ENCODE assay signal across 11 cellular contexts in the genomic region with DNA sequence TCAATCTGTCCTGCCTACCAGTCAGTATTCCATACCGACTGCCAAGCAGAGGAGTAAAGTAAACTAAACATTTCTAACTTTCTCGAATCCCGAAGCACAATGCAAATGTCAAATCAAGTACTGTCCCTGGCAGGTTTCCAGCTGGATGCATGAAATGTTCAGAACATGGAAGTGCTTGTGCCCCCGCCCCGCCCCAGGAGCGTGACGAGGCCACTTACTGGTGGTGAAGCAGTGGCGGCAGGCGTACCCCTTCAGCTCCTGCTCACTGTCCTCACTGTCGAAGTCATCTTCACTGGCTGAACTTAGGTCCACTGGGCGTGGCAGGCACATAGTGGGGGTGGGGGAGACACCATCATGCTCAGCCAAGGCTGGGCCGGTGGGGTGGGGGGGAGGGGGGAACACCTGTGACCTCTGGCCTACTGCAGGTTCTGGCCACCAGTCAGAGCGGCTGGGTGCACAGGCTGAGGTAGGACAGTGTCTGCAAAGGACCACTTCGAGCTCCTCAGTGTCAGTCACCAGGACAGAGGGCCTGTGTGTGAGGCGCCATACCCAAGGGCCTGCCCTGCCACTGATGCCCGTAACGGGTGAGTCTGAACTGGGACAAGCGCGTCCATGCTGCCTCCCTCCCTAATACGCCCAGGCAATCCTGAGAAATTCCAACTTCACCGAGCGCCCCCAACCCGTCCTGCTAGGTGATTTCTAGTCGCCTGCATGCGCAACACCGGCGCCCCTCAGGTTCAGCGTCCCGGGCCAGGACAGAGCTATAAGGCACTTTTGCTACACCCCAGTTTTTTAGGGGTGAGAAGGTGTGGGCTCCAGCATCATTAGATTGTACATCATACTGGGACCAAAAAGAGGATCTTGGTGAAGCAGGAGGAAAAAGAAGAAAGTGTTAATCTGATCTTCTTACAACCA. TPM values are rescaled to one million over a fixed set of nuclear protein-coding genes. Genes with fewer than 3 reads are reported as not detected.
A peak's percentile ranks its signal among the peaks of the same experiment; 100 is the strongest.
DNase-seq lines count a peak whose midpoint lies in the region; ATAC-seq, FAIRE-seq and TF ChIP-seq lines count a peak whose summit lies in the region.
"Had no signal": no experiment of that assay in that cellular context is flagged by ENCODE, and none has a peak within 500 bp of the region (broad histone marks: within the 10 kb centered on the region; RNA-seq: fewer than 3 reads in every experiment).

No MANE protein-coding gene starts in this region.

- TF ChIP-seq EP300 in HepG2 (IDR thresholded peaks at IDR 0.05; ENCODE audit: low read depth in 2 of 2, low read length in 2 of 2) (no peak), HepG2 (CRISPR knock-in tag; IDR thresholded peaks at IDR 0.05; ENCODE audit: borderline replicate concordance) (no peak)

- ATAC-seq in CD8-positive, alpha-beta T cell: no peak
- no peak for ATAC-seq in HepG2
- ATAC-seq in activated T-cell treated with anti-CD3 and anti-CD28 coated beads, Interleukin-2, amount 50 U/mL, for 72 hours (replicated peaks in 1 of 2): no peak
- ATAC-seq: foreskin keratinocyte had no signal

- H3K36me3 Mint-ChIP-seq in CD8-positive, alpha-beta T cell: peaks cover 61% of the 10 kb centered on the region
- peaks cover 0 to 10% of the 10 kb centered on the region in 2 donors for H3K36me3 Mint-ChIP-seq in activated T-cell treated with anti-CD3 and anti-CD28 coated beads, Interleukin-2, amount 50 U/mL, for 72 hours (ENCODE audit: insufficient read depth in 2 of 2)

- 97% methylated on average over 16 of the region's 29 CpGs for WGBS in HepG2 (ENCODE audit: low lambda C conversion rate)

- no peaks in the 10 kb centered on the region for H3K4me1 ChIP-seq in CD8-positive, alpha-beta T cell (ENCODE audit: insufficient read depth, low read length)
- H3K4me1 ChIP-seq in HepG2 (ENCODE audit: insufficient read depth, low read length) (peaks cover 39% of the 10 kb centered on the region), stomach smooth muscle (ENCODE audit: control insufficient read depth, insufficient read depth, low read length) (peaks cover 60% of the 10 kb centered on the region)

- BruUV-seq in HepG2 (replicated peaks; lab: Mats Ljungman, UMichigan): no TSS peak

- H3K9me3 Mint-ChIP-seq in CD8-positive, alpha-beta T cell: no peaks in the 10 kb centered on the region
- no peaks in the 10 kb centered on the region for H3K9me3 Mint-ChIP-seq in activated T-cell treated with anti-CD3 and anti-CD28 coated beads, Interleukin-2, amount 50 U/mL, for 72 hours

- H3K9me3 ChIP-seq in CD8-positive, alpha-beta T cell (ENCODE audit: low read length): no peaks in the 10 kb centered on the region
- H3K9me3 ChIP-seq in HepG2 (ENCODE audit: low read length): no peaks in the 10 kb centered on the region
- H3K9me3 ChIP-seq in stomach smooth muscle (ENCODE audit: control insufficient read depth in 2 of 2, low read length in 2 of 2): no peaks in the 10 kb centered on the region

- H3K27ac Mint-ChIP-seq in CD8-positive, alpha-beta T cell: peak overlapping the region; percentile 41
- no peak overlapping the region for H3K27ac Mint-ChIP-seq in activated T-cell treated with anti-CD3 and anti-CD28 coated beads, Interleukin-2, amount 50 U/mL, for 72 hours

- no peak overlapping the region for H3K4me3 Mint-ChIP-seq in CD8-positive, alpha-beta T cell
- no peak overlapping the region for H3K4me3 Mint-ChIP-seq in activated T-cell treated with anti-CD3 and anti-CD28 coated beads, Interleukin-2, amount 50 U/mL, for 72 hours

- CTCF ChIA-PET in CD8-positive, alpha-beta T cell (lab: Charles Lee): interaction anchor here (1.2 kb wide), 1 partner anchor 340 kb away, joined by 3 read pairs; no protein-coding TSS in a partner anchor
- CTCF ChIA-PET in HepG2 (lab: Yijun Ruan, JAX; ENCODE audit: low intra/inter-chr PET ratio, low total read pairs): no interaction called here

- no peak for TF ChIP-seq RAD21 in HepG2 (CRISPR knock-in tag; IDR thresholded peaks at IDR 0.05)

- H3K27ac ChIP-seq in CD8-positive, alpha-beta T cell (ENCODE audit: low read depth, low read length): no peak overlapping the region
- H3K27ac ChIP-seq in coronary artery (peak overlapping the region in 1 of 2 donors; percentile 69), HepG2 (ENCODE audit: extremely low read length, insufficient read depth, low read length) (no peak overlapping the region), stomach smooth muscle (ENCODE audit: low read length) (peak overlapping the region; percentile 70)
- H3K27ac ChIP-seq: foreskin keratinocyte had no signal

- H3K36me3 ChIP-seq in CD8-positive, alpha-beta T cell (ENCODE audit: insufficient read depth, low read length): peaks cover 34% of the 10 kb centered on the region
- H3K36me3 ChIP-seq in HepG2 (replicated peaks in 1 of 2; ENCODE audit: control insufficient read depth in 1 of 2, insufficient read depth in 2 of 2, low read length in 2 of 2) (peaks cover 41 to 61% of the 10 kb centered on the region in 2 experiments; a peak in 4 of 5 replicates), stomach smooth muscle (ENCODE audit: control insufficient read depth in 2 of 2, insufficient read depth in 2 of 2, low read length in 2 of 2) (peaks cover 28 to 34% of the 10 kb centered on the region in 2 donors)

- no peak overlapping the region for H2AFZ ChIP-seq in HepG2 (ENCODE audit: low read length)

- POLR2A ChIA-PET in CD8-positive, alpha-beta T cell (lab: Charles Lee): no interaction called here
- POLR2A ChIA-PET in HepG2 (lab: Yijun Ruan, JAX): no interaction called here

- DNase-seq in CD8-positive, alpha-beta T cell: no peak
- DNase-seq in coronary artery (ENCODE audit: low spot score) (no peak), HepG2 (ENCODE audit: low spot score) (no peak), cerebellar nuclear complex (lab: John Stamatoyannopoulos, UW) (no peak), SIG-M5 treated with dmso at 0.1 percent for 504 hours (lab: John Stamatoyannopoulos, UW; ENCODE audit: unreplicated experiment) (no peak), DMS 273 (lab: John Stamatoyannopoulos, UW; ENCODE audit: unreplicated experiment) (no peak)
- DNase-seq in activated T-cell treated with anti-CD3 and anti-CD28 coated beads, Interleukin-2, amount 50 U/mL, for 72 hours: no peak
- DNase-seq: activated T-cell treated with anti-CD3 and anti-CD28 coated beads for 4 hours, foreskin keratinocyte had no signal

- peaks cover 34% of the 10 kb centered on the region for H4K20me1 ChIP-seq in HepG2 (ENCODE audit: insufficient read depth, low read length)

- TF ChIP-seq CTCF in CD8-positive, alpha-beta T cell (IDR thresholded peaks at IDR 0.05): no peak
- no peak for TF ChIP-seq CTCF in coronary artery (IDR thresholded peaks at IDR 0.05)
- no peak for TF ChIP-seq CTCF in HepG2 (CRISPR knock-in tag; IDR thresholded peaks at IDR 0.05)

- H3K4me2 ChIP-seq in HepG2 (ENCODE audit: low read depth, low read length): no peak overlapping the region

- H3K27me3 ChIP-seq in CD8-positive, alpha-beta T cell (ENCODE audit: insufficient read depth, low read length): no peaks in the 10 kb centered on the region
- H3K27me3 ChIP-seq in HepG2 (ENCODE audit: control insufficient read depth in 1 of 2, insufficient read depth in 2 of 2, low read length in 2 of 2) (no peaks in the 10 kb centered on the region), stomach smooth muscle (ENCODE audit: control insufficient read depth in 1 of 2, insufficient read depth in 2 of 2, low read length in 2 of 2) (no peaks in the 10 kb centered on the region)
- H3K27me3 ChIP-seq: foreskin keratinocyte had no signal

- peaks cover 16% of the 10 kb centered on the region for H3K79me2 ChIP-seq in HepG2 (ENCODE audit: insufficient read depth, low read length)

- in situ Hi-C loops in HepG2 (cut with HindIII; ENCODE audit: extremely low pct_ligation_motif_present, low pct_unique_long_range_greater_than_20kb): no loop called here

- H3K27me3 Mint-ChIP-seq in CD8-positive, alpha-beta T cell (ENCODE audit: low read depth): no peaks in the 10 kb centered on the region
- no peaks in the 10 kb centered on the region for H3K27me3 Mint-ChIP-seq in activated T-cell treated with anti-CD3 and anti-CD28 coated beads, Interleukin-2, amount 50 U/mL, for 72 hours (ENCODE audit: low read depth)

- no peak overlapping the region for H3K9ac ChIP-seq in HepG2 (ENCODE audit: insufficient read depth, low read depth, low read length)
- peak overlapping the region in 1 of 2 donors; percentile 40 for H3K9ac ChIP-seq in stomach smooth muscle (ENCODE audit: low read length in 2 of 2)

- peaks cover 18% of the 10 kb centered on the region for H3K4me1 Mint-ChIP-seq in CD8-positive, alpha-beta T cell (ENCODE audit: low read depth)
- peaks cover under 1% of the 10 kb centered on the region for H3K4me1 Mint-ChIP-seq in activated T-cell treated with anti-CD3 and anti-CD28 coated beads, Interleukin-2, amount 50 U/mL, for 72 hours (ENCODE audit: low read depth)

- intact Hi-C loops in CD8-positive, alpha-beta T cell (cut with DNase I, micrococcal nuclease): no loop called here
- intact Hi-C loops in HepG2 (cut with micrococcal nuclease; ENCODE audit: unreplicated experiment): no loop called here

- no peak for TF ChIP-seq POLR2A in HepG2 (IDR thresholded peaks at IDR 0.05; ENCODE audit: insufficient read depth in 1 of 2, low read depth in 2 of 2, low read length in 2 of 2)

- H3K4me3 ChIP-seq in CD8-positive, alpha-beta T cell (ENCODE audit: low read depth, low read length): no peak overlapping the region
- peak overlapping the region; percentile 28 for H3K4me3 ChIP-seq in coronary artery
- H3K4me3 ChIP-seq in HepG2 (replicated peaks in 1 of 3; ENCODE audit: insufficient read depth in 1 of 3, low read depth in 2 of 3, low read length in 3 of 3): no peak overlapping the region
- peak overlapping the region in 1 of 2 donors; percentile 54 for H3K4me3 ChIP-seq in stomach smooth muscle (ENCODE audit: low read length in 2 of 2)

- no peak for FAIRE-seq in HepG2 (lab: Jason Lieb, UNC)

RNA-seq across cellular contexts. Expression of a gene that starts 46.9 kb away (rescaled TPM):
- under 1 TPM; 0.60 to 0.75 TPM for total RNA-seq in CD8-positive, alpha-beta T cell
- not detected in 2 replicates for total RNA-seq in HepG2 (2016; rRNA removed; fragmentation: Illumina TruSeq; extraction: Trizol)
- total RNA-seq in HepG2 (2016; cell fraction: cytosol; rRNA removed; fragmentation: Illumina TruSeq; extraction: Trizol; ENCODE audit: low read depth): not detected in 2 replicates
- total RNA-seq in HepG2 (2016; cell fraction: insoluble cytoplasmic fraction; rRNA removed; fragmentation: Illumina TruSeq; extraction: Trizol): not detected in 2 replicates
- not detected in 2 replicates for total RNA-seq in HepG2 (2016; cell fraction: membrane; rRNA removed; fragmentation: Illumina TruSeq; extraction: Trizol)
- not detected in 2 replicates for total RNA-seq in HepG2 (2016; cell fraction: nucleus; rRNA removed; fragmentation: Illumina TruSeq; extraction: Trizol)
- 0.05 TPM in 1 of 2 replicates, not detected in the other for polyA plus RNA-seq in HepG2 (2011; rRNA removed)
- 0.03 TPM in 1 of 2 replicates, not detected in the other for polyA plus RNA-seq in HepG2 (2011; cell fraction: cytosol; rRNA removed)
- 0.09 TPM in 1 of 2 replicates, not detected in the other for polyA plus RNA-seq in HepG2 (2011; cell fraction: nucleus; rRNA removed)
- not detected in 2 replicates for polyA plus RNA-seq in HepG2 (2012)
- not detected in 2 replicates for polyA plus RNA-seq in HepG2 (2016; cell fraction: cytosol; fragmentation: Illumina TruSeq; extraction: Trizol; ENCODE audit: low read depth)
- not detected in 2 replicates for polyA plus RNA-seq in HepG2 (2016; cell fraction: insoluble cytoplasmic fraction; fragmentation: Illumina TruSeq; extraction: Trizol; ENCODE audit: low read depth)
- not detected in 2 replicates for polyA plus RNA-seq in HepG2 (2016; cell fraction: membrane; fragmentation: Illumina TruSeq; extraction: Trizol; ENCODE audit: low read depth)
- polyA plus RNA-seq in HepG2 (2016; cell fraction: nucleus; fragmentation: Illumina TruSeq; extraction: Trizol; ENCODE audit: insufficient read depth, low read depth): not detected in 2 replicates
- not detected in 2 replicates for polyA minus RNA-seq in HepG2 (2011; rRNA and poly(A)+ RNA removed; ENCODE audit: low replicate concordance)
- not detected in 2 replicates for polyA minus RNA-seq in HepG2 (2011; cell fraction: cytosol; rRNA and poly(A)+ RNA removed)
- polyA minus RNA-seq in HepG2 (2011; cell fraction: nucleus; rRNA and poly(A)+ RNA removed): not detected in 2 replicates
- total RNA-seq in activated T-cell treated with anti-CD3 and anti-CD28 coated beads, Interleukin-2, amount 50 U/mL, for 72 hours: under 1 TPM; 0.48 to 0.81 TPM
- total RNA-seq: OCI-LY7 had no signal
